Comparison of ENCODE assay signal across 24 cellular contexts in the genomic region with DNA sequence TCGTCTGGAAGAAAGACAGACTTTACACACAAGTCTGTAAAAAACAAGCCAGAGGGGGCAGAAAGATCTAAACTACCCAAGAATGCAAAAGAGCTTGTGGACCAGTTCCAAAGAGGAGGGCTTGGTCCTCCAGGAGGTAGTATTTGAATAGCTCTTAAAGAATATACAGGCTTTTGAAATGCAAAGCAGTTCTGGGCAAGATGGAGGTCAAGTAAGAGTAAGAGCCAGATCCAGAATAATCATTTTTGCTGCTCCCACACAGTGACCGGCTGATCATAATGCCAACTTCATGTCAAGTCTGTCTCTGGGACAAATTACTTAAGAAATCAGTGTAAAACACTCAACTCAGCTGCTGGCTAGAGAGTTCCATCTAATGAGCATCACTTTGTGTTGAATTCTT.
"Had no signal": no experiment of that assay in that cellular context is flagged by ENCODE, and none has a peak within 500 bp of the region (broad histone marks: within the 10 kb centered on the region; RNA-seq: fewer than 3 reads in every experiment).

No MANE protein-coding gene starts in this region.

- ATAC-seq: activated CD4-positive, CD25-positive, alpha-beta regulatory T cell treated with anti-CD3 and anti-CD28 coated beads, Interleukin-2, amount 50 U/mL, for 24 hours; activated T-cell treated with anti-CD3 and anti-CD28 coated beads, Interleukin-2, amount 50 U/mL, for 72 hours; effector memory CD8-positive, alpha-beta T cell; esophagus mucosa; heart right ventricle; naive thymus-derived CD4-positive, alpha-beta T cell; right cardiac atrium; stimulated activated naive CD8-positive, alpha-beta T cell treated with anti-CD3 and anti-CD28 coated beads, Interleukin-15, Interleukin-2, amounts not matched to agents 100 U/mL and 50 U/mL, for 24 hours; T-cell had no signal

- H3K4me1 Mint-ChIP-seq: activated CD4-positive, alpha-beta memory T cell treated with anti-CD3 and anti-CD28 coated beads, Interleukin-2, amount 10 ng/mL, durations not matched to agents 7 days and 5 days; activated CD4-positive, alpha-beta T cell treated with anti-CD3 and anti-CD28 coated beads, Interleukin-2, amount 10 ng/mL, durations not matched to agents 24 days and 14 days; activated naive CD8-positive, alpha-beta T cell treated with anti-CD3 and anti-CD28 coated beads, Interleukin-2, amount 10 ng/mL, durations not matched to agents 7 days and 5 days; central memory CD8-positive, alpha-beta T cell; naive thymus-derived CD4-positive, alpha-beta T cell; T-cell had no signal

- H3K9me3 Mint-ChIP-seq: activated CD4-positive, alpha-beta memory T cell treated with anti-CD3 and anti-CD28 coated beads, Interleukin-2, amount 10 ng/mL, durations not matched to agents 7 days and 5 days; activated CD4-positive, alpha-beta T cell treated with anti-CD3 and anti-CD28 coated beads, Interleukin-2, amount 10 ng/mL, durations not matched to agents 24 days and 14 days; activated naive CD4-positive, alpha-beta T cell treated with anti-CD3 and anti-CD28 coated beads for 36 hours; activated naive CD8-positive, alpha-beta T cell treated with anti-CD3 and anti-CD28 coated beads, Interleukin-2, amount 10 ng/mL, durations not matched to agents 7 days and 5 days; activated T-cell treated with anti-CD3 and anti-CD28 coated beads, Interleukin-2, amount 50 U/mL, for 72 hours; central memory CD8-positive, alpha-beta T cell; effector memory CD8-positive, alpha-beta T cell; T-cell; T-helper 2 cell treated with Interferon-gamma antibody and Interleukin-4, amounts not matched to agents 5 μg/mL and 100 μg/mL, for 36 hours had no signal

- H3K27ac Mint-ChIP-seq: activated CD4-positive, alpha-beta memory T cell treated with anti-CD3 and anti-CD28 coated beads, Interleukin-2, amount 10 ng/mL, durations not matched to agents 7 days and 5 days; activated CD4-positive, alpha-beta T cell treated with anti-CD3 and anti-CD28 coated beads, Interleukin-2, amount 10 ng/mL, durations not matched to agents 24 days and 14 days; activated naive CD4-positive, alpha-beta T cell treated with anti-CD3 and anti-CD28 coated beads for 36 hours; activated naive CD8-positive, alpha-beta T cell treated with anti-CD3 and anti-CD28 coated beads, Interleukin-2, amount 10 ng/mL, durations not matched to agents 7 days and 5 days; activated T-cell treated with anti-CD3 and anti-CD28 coated beads, Interleukin-2, amount 50 U/mL, for 72 hours; effector memory CD8-positive, alpha-beta T cell; naive thymus-derived CD4-positive, alpha-beta T cell; T-cell; T-helper 2 cell treated with Interferon-gamma antibody and Interleukin-4, amounts not matched to agents 5 μg/mL and 100 μg/mL, for 36 hours had no signal

- H3K36me3 Mint-ChIP-seq: activated naive CD8-positive, alpha-beta T cell treated with anti-CD3 and anti-CD28 coated beads, Interleukin-2, amount 10 ng/mL, durations not matched to agents 7 days and 5 days; naive thymus-derived CD4-positive, alpha-beta T cell; T-cell had no signal

- H3K27me3 Mint-ChIP-seq: activated CD4-positive, alpha-beta memory T cell treated with anti-CD3 and anti-CD28 coated beads, Interleukin-2, amount 10 ng/mL, durations not matched to agents 7 days and 5 days; activated CD4-positive, alpha-beta T cell treated with anti-CD3 and anti-CD28 coated beads, Interleukin-2, amount 10 ng/mL, durations not matched to agents 24 days and 14 days; activated naive CD8-positive, alpha-beta T cell treated with anti-CD3 and anti-CD28 coated beads, Interleukin-2, amount 10 ng/mL, durations not matched to agents 7 days and 5 days; central memory CD8-positive, alpha-beta T cell had no signal

- H3K4me3 ChIP-seq: colonic mucosa, dorsolateral prefrontal cortex, heart right ventricle, lower lobe of right lung, ovary, prostate gland, upper lobe of left lung had no signal

- H3K4me3 Mint-ChIP-seq: activated CD4-positive, alpha-beta memory T cell treated with anti-CD3 and anti-CD28 coated beads, Interleukin-2, amount 10 ng/mL, durations not matched to agents 7 days and 5 days; activated CD4-positive, alpha-beta T cell treated with anti-CD3 and anti-CD28 coated beads, Interleukin-2, amount 10 ng/mL, durations not matched to agents 24 days and 14 days; activated naive CD4-positive, alpha-beta T cell treated with anti-CD3 and anti-CD28 coated beads for 36 hours; activated naive CD8-positive, alpha-beta T cell treated with anti-CD3 and anti-CD28 coated beads, Interleukin-2, amount 10 ng/mL, durations not matched to agents 7 days and 5 days; activated T-cell treated with anti-CD3 and anti-CD28 coated beads, Interleukin-2, amount 50 U/mL, for 72 hours; central memory CD8-positive, alpha-beta T cell; effector memory CD8-positive, alpha-beta T cell; naive thymus-derived CD4-positive, alpha-beta T cell; T-cell; T-helper 2 cell treated with Interferon-gamma antibody and Interleukin-4, amounts not matched to agents 5 μg/mL and 100 μg/mL, for 36 hours had no signal

- DNase-seq: activated CD4-positive, alpha-beta memory T cell treated with anti-CD3 and anti-CD28 coated beads, Interleukin-2, amount 10 ng/mL, durations not matched to agents 7 days and 5 days; activated CD4-positive, alpha-beta T cell treated with anti-CD3 and anti-CD28 coated beads, Interleukin-2, amount 10 ng/mL, durations not matched to agents 24 days and 14 days; activated effector memory CD4-positive, alpha-beta T cell treated with Interleukin-2 at 50 U/mL for 16 hours; activated naive CD4-positive, alpha-beta T cell treated with anti-CD3 and anti-CD28 coated beads for 36 hours; activated naive CD8-positive, alpha-beta T cell treated with anti-CD3 and anti-CD28 coated beads, Interleukin-2, amount 10 ng/mL, durations not matched to agents 7 days and 5 days; activated T-cell treated with anti-CD3 and anti-CD28 coated beads, Interleukin-2, amount 50 U/mL, for 72 hours; amygdala; colonic mucosa; dorsolateral prefrontal cortex; effector memory CD8-positive, alpha-beta T cell; heart right ventricle; lower lobe of right lung; naive thymus-derived CD4-positive, alpha-beta T cell; ovary; right cardiac atrium; stimulated activated CD4-positive, alpha-beta T cell treated with anti-CD3 and anti-CD28 coated beads, Interleukin-4, amount 100 ng/mL, for 4 hours; stimulated activated naive CD8-positive, alpha-beta T cell treated with anti-CD3 and anti-CD28 coated beads, Interleukin-15, Interleukin-2, amounts not matched to agents 100 U/mL and 50 U/mL, for 24 hours; T-cell; upper lobe of left lung had no signal
